8 cellular contexts compared by ENCODE assay signal in the genomic region with DNA sequence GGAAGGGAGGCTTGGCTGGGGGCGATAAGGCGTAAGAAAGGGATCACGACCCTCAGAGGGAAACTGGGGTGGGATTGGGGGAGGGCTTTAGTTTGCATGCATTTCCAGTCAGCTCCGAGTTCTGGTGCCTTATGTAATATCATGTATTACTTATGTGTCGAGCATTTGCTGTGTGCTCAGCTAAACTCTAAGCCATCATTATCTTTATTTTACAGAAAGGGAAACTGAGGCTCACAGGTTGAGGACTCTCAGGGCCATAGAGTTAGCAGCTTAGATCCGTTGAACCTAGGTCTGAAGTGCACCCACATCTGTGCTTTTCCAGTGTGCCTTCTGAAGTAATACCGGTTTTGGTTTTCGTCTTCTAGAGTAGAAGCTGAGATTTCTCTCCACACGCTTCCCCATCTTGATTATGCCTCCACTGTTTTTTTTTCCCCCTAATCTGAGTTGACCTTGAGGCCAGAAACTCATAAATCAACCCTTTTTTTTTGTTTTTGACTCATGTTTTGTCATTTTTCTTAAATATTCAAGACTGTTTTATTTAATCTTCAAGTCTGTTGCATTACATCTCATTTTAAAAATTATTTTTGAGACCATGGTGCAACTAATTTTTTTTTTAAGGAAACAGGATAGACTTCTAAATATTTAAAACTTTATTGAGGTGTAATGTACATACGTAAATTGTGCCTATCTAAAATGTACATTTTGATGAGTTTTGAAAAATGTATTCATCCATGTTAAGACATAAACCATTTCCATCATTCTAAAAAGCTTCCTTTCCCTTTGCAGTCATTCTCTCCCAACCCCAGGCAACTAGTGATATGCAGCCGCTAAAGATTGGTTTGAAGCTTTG. TPM values are rescaled to one million over a fixed set of nuclear protein-coding genes. Genes with fewer than 3 reads are reported as not detected.
DNase-seq lines count a peak whose midpoint lies in the region; ATAC-seq and TF ChIP-seq lines count a peak whose summit lies in the region.

No MANE protein-coding gene starts in this region.

- TF ChIP-seq POLR2A in spleen (IDR thresholded peaks at IDR 0.05) = no peak

- ATAC-seq in Right ventricle myocardium superior (ENCODE audit: poor library complexity) (no peak), GM18907 (IDR thresholded peaks at IDR 0.05; ENCODE audit: unreplicated experiment) (no peak), GM18909 (IDR thresholded peaks at IDR 0.05; ENCODE audit: poor library complexity, unreplicated experiment) (no peak)

- no peaks in the 10 kb centered on the region for H4K20me1 ChIP-seq in hepatocyte (ENCODE audit: insufficient read depth, poor library complexity, severe bottlenecking)

- peak overlapping the region; percentile 80 for H3K27ac ChIP-seq in left ventricle myocardium inferior (replicated peaks)
- H3K27ac ChIP-seq in VCaP = peak overlapping the region; percentile 77
- peak overlapping the region; percentile 79 for H3K27ac ChIP-seq in hepatocyte
- peak overlapping the region; percentile 65 to 89 (median 84) for H3K27ac ChIP-seq in spleen

- H3K4me1 ChIP-seq in left ventricle myocardium inferior (peaks cover 26% of the 10 kb centered on the region), hepatocyte (ENCODE audit: insufficient read depth) (no peaks in the 10 kb centered on the region), spleen (peaks cover 17 to 34% (median 24%) of the 10 kb centered on the region in 6 donors)

- 14% methylated on average over 11 of the region's 11 CpGs for WGBS in hepatocyte (ENCODE audit: low lambda C conversion rate, missing lambda C conversion rate)
- 11 to 16% (median 13%) methylated on average over 11 of the region's 11 CpGs for WGBS in spleen, 5 donors

- H3K9me2 ChIP-seq in hepatocyte (replicated peaks; ENCODE audit: insufficient read depth) = no peaks in the 10 kb centered on the region

- peak overlapping the region; percentile 77 for H3K4me2 ChIP-seq in hepatocyte

- H3K4me3 ChIP-seq in left ventricle myocardium inferior (peak overlapping the region; percentile 86), hepatocyte (peak overlapping the region; percentile 50), spleen (peak overlapping the region; percentile 76 to 89 (median 83))

- DNase-seq in left ventricle myocardium inferior (no peak), Right ventricle myocardium superior (no peak), hepatocyte (ENCODE audit: low spot score) (no peak), spleen (no peak)
- DNase-seq in stimulated activated CD4-positive, alpha-beta T cell treated with anti-CD3 and anti-CD28 coated beads, Interleukin-2, amount 100 ng/mL, for 48 hours = no peak

- H3K79me2 ChIP-seq in hepatocyte = peaks cover 54% of the 10 kb centered on the region

- TF ChIP-seq CTCF in left ventricle myocardium inferior (IDR thresholded peaks at IDR 0.05; ENCODE audit: borderline replicate concordance) = no peak
- TF ChIP-seq CTCF in VCaP (conservative IDR thresholded peaks at IDR 0.05) = no peak
- TF ChIP-seq CTCF in hepatocyte (IDR thresholded peaks at IDR 0.05; ENCODE audit: poor library complexity) = no peak
- no peak for TF ChIP-seq CTCF in spleen (IDR thresholded peaks at IDR 0.05 in 8 of 11, conservative IDR thresholded peaks at IDR 0.05 in 3 of 11)

- peak overlapping the region; percentile 30 for H2AFZ ChIP-seq in hepatocyte

- no peaks in the 10 kb centered on the region for H3K27me3 ChIP-seq in left ventricle myocardium inferior (ENCODE audit: low read depth)
- H3K27me3 ChIP-seq in hepatocyte = no peaks in the 10 kb centered on the region
- no peaks in the 10 kb centered on the region for H3K27me3 ChIP-seq in spleen (replicated peaks in 1 of 7)

- intact Hi-C loops in left ventricle myocardium inferior (cut with micrococcal nuclease) (no loop called here), Right ventricle myocardium superior (cut with DNase I) (no loop called here), spleen (cut with DNase I; ENCODE audit: low total_unique reads) (loop anchor here (10.0 kb wide), 1 partner anchor 140 kb away; a partner anchor contains a TSS)

- H3K9me3 ChIP-seq in left ventricle myocardium inferior (replicated peaks) = peaks cover 7% of the 10 kb centered on the region
- H3K9me3 ChIP-seq in hepatocyte (ENCODE audit: low read depth) = no peaks in the 10 kb centered on the region
- H3K9me3 ChIP-seq in spleen = peaks cover 0 to 10% (median 7%) of the 10 kb centered on the region in 8 donors

- H3K36me3 ChIP-seq in left ventricle myocardium inferior (peaks cover 21% of the 10 kb centered on the region), hepatocyte (replicated peaks; ENCODE audit: insufficient read depth, low read depth) (no peaks in the 10 kb centered on the region), spleen (peaks cover 0 to 38% (median 22%) of the 10 kb centered on the region in 6 donors)

RNA-seq across cellular contexts. Expression of a gene that starts 0.7 kb away (rescaled TPM):
- total RNA-seq in left ventricle myocardium inferior = 69.0 TPM
- total RNA-seq in Right ventricle myocardium superior = 55.4 TPM
- total RNA-seq in hepatocyte = 60.5 and 70.8 TPM in 2 replicates
- polyA plus RNA-seq in hepatocyte = 116 and 136 TPM in 2 replicates
- 10 to 100 TPM; 45.2 to 80.5 (median 71.3) TPM for total RNA-seq in spleen
- 10 to 100 TPM; 36.8 to 61.8 (median 53.3) TPM for polyA plus RNA-seq in spleen

RNA-seq across cellular contexts. Expression of a gene that starts 39.4 kb away (rescaled TPM):
- total RNA-seq in left ventricle myocardium inferior = 25.0 TPM
- 19.4 TPM for total RNA-seq in Right ventricle myocardium superior
- total RNA-seq in hepatocyte = 12.4 and 15.1 TPM in 2 replicates
- polyA plus RNA-seq in hepatocyte = 18.6 and 20.0 TPM in 2 replicates
- total RNA-seq in spleen = 10 to 100 TPM; 24.2 to 42.3 (median 32.5) TPM
- 10 to 100 TPM; 10.4 to 15.0 (median 13.1) TPM for polyA plus RNA-seq in spleen
